8 cellular contexts compared by ENCODE assay signal in the genomic region with DNA sequence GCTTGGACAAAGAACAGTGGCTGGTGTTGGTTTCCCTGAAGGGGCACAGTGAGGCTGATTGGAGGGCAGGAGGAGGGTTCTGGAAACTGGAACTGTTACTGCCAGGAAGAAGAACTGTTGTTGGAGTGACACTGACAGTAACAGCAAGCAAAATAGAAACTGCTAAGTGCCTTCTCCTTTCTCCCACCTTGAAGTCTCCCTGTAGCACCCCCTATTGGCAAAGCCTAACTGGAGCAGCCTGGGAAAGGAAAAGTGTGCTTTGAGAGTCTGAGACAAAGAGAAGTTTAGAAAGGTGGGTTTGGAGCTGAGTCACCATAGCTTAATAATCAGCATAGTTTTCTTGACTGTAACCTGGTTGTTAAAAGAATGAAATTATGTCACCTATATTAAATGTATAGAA. TPM values are rescaled to one million over a fixed set of nuclear protein-coding genes. Genes with fewer than 3 reads are reported as not detected.
A peak's percentile ranks its signal among the peaks of the same experiment; 100 is the strongest.
DNase-seq lines count a peak whose midpoint lies in the region; ATAC-seq and TF ChIP-seq lines count a peak whose summit lies in the region.

No MANE protein-coding gene starts in this region.

- H3K9me3 ChIP-seq in A673 (ENCODE audit: low read depth, low read length, poor library complexity, severe bottlenecking) = no peaks in the 10 kb centered on the region

- POLR2A ChIA-PET in A673 (lab: Charles Lee; ENCODE audit: low non-redundant PET) = no interaction called here

- intact Hi-C loops in A673 (cut with micrococcal nuclease; ENCODE audit: unreplicated experiment) = loop anchor here (2.0 kb wide), 1 partner anchor 88 kb away; no protein-coding TSS in a partner anchor

- DNase-seq in A673 (ENCODE audit: low spot score) = peak; percentile 68
- DNase-seq in RPMI7951 (ENCODE audit: low read depth) = peak; percentile 32
- peak; percentile 10 to 57 for DNase-seq in foreskin fibroblast
- DNase-seq in SHP77 treated with DMSO at 0.1 percent for 48 hours (lab: John Stamatoyannopoulos, UW) = no peak
- DNase-seq in ureter (ENCODE audit: low spot score) = no peak
- DNase-seq in OCI-M2 (lab: John Stamatoyannopoulos, UW; ENCODE audit: unreplicated experiment) = no peak

- no peak overlapping the region for H3K27ac ChIP-seq in A673 (ENCODE audit: low read depth, low read length, poor library complexity, severe bottlenecking)

- no peaks in the 10 kb centered on the region for H3K36me3 ChIP-seq in A673 (ENCODE audit: insufficient read depth, low read length, poor library complexity, severe bottlenecking)

- no peaks in the 10 kb centered on the region for H3K27me3 ChIP-seq in A673 (replicated peaks; ENCODE audit: insufficient read depth, low read depth, low read length, poor library complexity)

- H3K4me1 ChIP-seq in A673 (ENCODE audit: insufficient read depth, low read length, poor library complexity, severe bottlenecking) = peaks cover 6% of the 10 kb centered on the region

- TF ChIP-seq CTCF in A673 (conservative IDR thresholded peaks at IDR 0.05; ENCODE audit: low read depth, low read length) (peak; percentile 81), GM12872 (IDR thresholded peaks at IDR 0.05; ENCODE audit: insufficient read depth, low read depth, low read length) (peak; percentile 70), foreskin fibroblast (IDR thresholded peaks at IDR 0.05; ENCODE audit: low read depth, low read length) (peak; percentile 54)

- CTCF ChIA-PET in A673 (lab: Charles Lee) = interaction anchor here (0.6 kb wide), 1 partner anchor 87 kb away, joined by 3 read pairs; no protein-coding TSS in a partner anchor

- BruUV-seq in A673 (replicated peaks; lab: Mats Ljungman, UMichigan) = no TSS peak

- H3K4me3 ChIP-seq in A673 (ENCODE audit: low read depth, low read length, poor library complexity, severe bottlenecking) (no peak overlapping the region), foreskin fibroblast (ENCODE audit: low read depth in 1 of 2, low read length in 2 of 2) (no peak overlapping the region)

- no peak for ATAC-seq in HG03139 (IDR thresholded peaks at IDR 0.05; ENCODE audit: unreplicated experiment)

RNA-seq across cellular contexts. Expression of a gene that starts 2.5 kb away (rescaled TPM):
- total RNA-seq in A673 (2021) (not detected in 2 replicates), ureter (not detected)
- not detected in 2 replicates for total RNA-seq in RPMI7951 (2014; rRNA removed; shearing (Covaris generic))

RNA-seq across cellular contexts. Expression of a gene that starts 50.1 kb away (rescaled TPM):
- total RNA-seq in A673 (2021) (2.3 and 2.6 TPM in 2 replicates), ureter (2.4 TPM)
- 9.4 and 11.9 TPM in 2 replicates for total RNA-seq in RPMI7951 (2014; rRNA removed; shearing (Covaris generic))

Comparison
In these comparisons a context has a peak if more than half of its experiments do, and no peak if none do; other contexts are left out.
1. DNase-seq: peak in A673 (single experiment), RPMI7951 (single experiment) and foreskin fibroblast (2 of 2); none in SHP77 treated with DMSO at 0.1 percent for 48 hours (single experiment), ureter (single experiment) and OCI-M2 (single experiment).
2. Peak in every context shown above with its lines, with median percentiles within 50 percentile points of each other: CTCF ChIP-seq.